In genomic region chr7:1403844-1404404, GRCh38 we compare ENCODE assay signal across 8 cellular contexts. TPM values are rescaled to one million over a fixed set of nuclear protein-coding genes. Genes with fewer than 3 reads are reported as not detected.
A peak's percentile ranks its signal among the peaks of the same experiment; 100 is the strongest.
DNase-seq lines count a peak whose midpoint lies in the region; ATAC-seq lines count a peak whose summit lies in the region.

No MANE protein-coding gene starts in this region.

- ATAC-seq in stimulated activated naive B cell treated with anti-CD40 and anti-IgM and Interleukin-4, amounts not matched to agents 10 μg/mL and 1 μg/mL and 100 μg/mL, for 72 hours (replicated peaks), result no peak

- no peak overlapping the region for H3K4me3 Mint-ChIP-seq in stimulated activated naive B cell treated with anti-CD40 and anti-IgM and Interleukin-4, amounts not matched to agents 10 μg/mL and 1 μg/mL and 100 μg/mL, for 72 hours

- peaks cover 59 to 73% of the 10 kb centered on the region in 2 donors for H3K27me3 Mint-ChIP-seq in stimulated activated naive B cell treated with anti-CD40 and anti-IgM and Interleukin-4, amounts not matched to agents 10 μg/mL and 1 μg/mL and 100 μg/mL, for 72 hours

- peaks cover 2 to 12% of the 10 kb centered on the region in 2 donors for H3K36me3 Mint-ChIP-seq in stimulated activated naive B cell treated with anti-CD40 and anti-IgM and Interleukin-4, amounts not matched to agents 10 μg/mL and 1 μg/mL and 100 μg/mL, for 72 hours

- H3K9me3 Mint-ChIP-seq in stimulated activated naive B cell treated with anti-CD40 and anti-IgM and Interleukin-4, amounts not matched to agents 10 μg/mL and 1 μg/mL and 100 μg/mL, for 72 hours, result peaks cover 9 to 11% of the 10 kb centered on the region in 2 donors

- DNase-seq in D341Med (ENCODE audit: low spot score) (peak; percentile 79), M059J (ENCODE audit: low read depth) (peak; percentile 73), amniotic stem cell (lab: John Stamatoyannopoulos, UW) (peak; percentile 8), lung microvascular endothelial cell (ENCODE audit: low read depth in 2 of 2) (peak; percentile 64 to 68), GM19238 (ENCODE audit: insufficient read length, low spot score) (no peak)
- no peak for DNase-seq in stimulated activated naive B cell treated with anti-CD40 and anti-IgM and Interleukin-4, amounts not matched to agents 10 μg/mL and 1 μg/mL and 100 μg/mL, for 72 hours
- DNase-seq in activated CD4-positive, alpha-beta T cell treated with anti-CD3 and anti-CD28 coated beads, Interleukin-2, amount 50 U/mL, for 4 hours, result no peak
- DNase-seq in NK-92 treated with Interleukin-12 subunit alpha and Interleukin-12 subunit beta, amount 100 ng/mL, for 24 hours (lab: John Stamatoyannopoulos, UW), result no peak

- H3K27ac Mint-ChIP-seq in stimulated activated naive B cell treated with anti-CD40 and anti-IgM and Interleukin-4, amounts not matched to agents 10 μg/mL and 1 μg/mL and 100 μg/mL, for 72 hours, result no peak overlapping the region

- peaks cover 8 to 9% of the 10 kb centered on the region in 2 donors for H3K4me1 Mint-ChIP-seq in stimulated activated naive B cell treated with anti-CD40 and anti-IgM and Interleukin-4, amounts not matched to agents 10 μg/mL and 1 μg/mL and 100 μg/mL, for 72 hours

RNA-seq across cellular contexts. Expression of gene MICALL2, which starts 55.3 kb away (rescaled TPM):
- total RNA-seq in M059J (2014; rRNA removed; shearing (Covaris generic)), result 5.5 and 11.1 TPM in 2 replicates
- 7.4 and 8.9 TPM in 2 replicates for total RNA-seq in lung microvascular endothelial cell

Comparison
In these comparisons a context has a peak if more than half of its experiments do, and no peak if none do; other contexts are left out.
1. DNase-seq: peak in D341Med (single experiment), M059J (single experiment), amniotic stem cell (single experiment) and lung microvascular endothelial cell (2 of 2); none in stimulated activated naive B cell treated with anti-CD40 and anti-IgM and Interleukin-4, amounts not matched to agents 10 μg/mL and 1 μg/mL and 100 μg/mL, for 72 hours (single experiment), GM19238 (single experiment), activated CD4-positive, alpha-beta T cell treated with anti-CD3 and anti-CD28 coated beads, Interleukin-2, amount 50 U/mL, for 4 hours (0 of 2) and NK-92 treated with Interleukin-12 subunit alpha and Interleukin-12 subunit beta, amount 100 ng/mL, for 24 hours (single experiment).